Comparison of ENCODE assay signal across 8 cellular contexts in genomic region chr9:38619556-38620447, GRCh38. TPM values are rescaled to one million over a fixed set of nuclear protein-coding genes. Genes with fewer than 3 reads are reported as not detected.
DNase-seq lines count a peak whose midpoint lies in the region; ATAC-seq and TF ChIP-seq lines count a peak whose summit lies in the region.

No MANE protein-coding gene starts in this region.

- H3K27ac ChIP-seq in esophagus squamous epithelium (peak overlapping the region; percentile 14 to 61 (median 38)), neural progenitor cell (no peak overlapping the region)

- ATAC-seq in activated CD8-positive, alpha-beta T cell treated with anti-CD3 and anti-CD28 coated beads, Interleukin-2, amount 10 ng/mL, durations not matched to agents 7 days and 5 days: no peak
- ATAC-seq in HG02678 (IDR thresholded peaks at IDR 0.05; ENCODE audit: unreplicated experiment) (no peak), GM19452 (IDR thresholded peaks at IDR 0.05; ENCODE audit: unreplicated experiment) (no peak)

- H3K4me1 Mint-ChIP-seq in activated CD8-positive, alpha-beta T cell treated with anti-CD3 and anti-CD28 coated beads, Interleukin-2, amount 10 ng/mL, durations not matched to agents 7 days and 5 days (ENCODE audit: low read depth): peaks cover 16% of the 10 kb centered on the region
- peaks cover 9% of the 10 kb centered on the region for H3K4me1 Mint-ChIP-seq in neural progenitor cell

- H3K27me3 ChIP-seq in esophagus squamous epithelium (peaks cover 0 to 76% (median 8%) of the 10 kb centered on the region in 4 donors), neural progenitor cell (peaks cover 50% of the 10 kb centered on the region)

- H3K4me2 ChIP-seq in neural progenitor cell: peak overlapping the region; percentile 89

- no peaks in the 10 kb centered on the region for H3K79me2 ChIP-seq in neural progenitor cell (ENCODE audit: low read depth)

- CTCF ChIA-PET in activated CD8-positive, alpha-beta T cell treated with anti-CD3 and anti-CD28 coated beads, Interleukin-2, amount 10 ng/mL, durations not matched to agents 7 days and 5 days (lab: Charles Lee): interaction anchor here (0.9 to 1.2 kb wide), 2 partner anchors 53 to 86 kb away, joined by 3 read pairs; no protein-coding TSS in a partner anchor

- no peak overlapping the region for H3K9ac ChIP-seq in neural progenitor cell

- H3F3A ChIP-seq in neural progenitor cell (ENCODE audit: low read depth): peaks cover 14% of the 10 kb centered on the region

- no peaks in the 10 kb centered on the region for H4K20me1 ChIP-seq in neural progenitor cell (ENCODE audit: low read depth)

- TF ChIP-seq CTCF in esophagus squamous epithelium (IDR thresholded peaks at IDR 0.05): no peak
- TF ChIP-seq CTCF in neural progenitor cell (IDR thresholded peaks at IDR 0.05): no peak

- peaks cover 0 to 7% (median 4%) of the 10 kb centered on the region in 3 donors for H3K9me3 ChIP-seq in esophagus squamous epithelium
- H3K9me3 ChIP-seq in neural progenitor cell (ENCODE audit: low read depth): peaks cover 11% of the 10 kb centered on the region

- peak overlapping the region; percentile 69 for H3K4me3 Mint-ChIP-seq in activated CD8-positive, alpha-beta T cell treated with anti-CD3 and anti-CD28 coated beads, Interleukin-2, amount 10 ng/mL, durations not matched to agents 7 days and 5 days
- H3K4me3 Mint-ChIP-seq in neural progenitor cell: peak overlapping the region; percentile 94

- H2AFZ ChIP-seq in neural progenitor cell (replicated peaks): peak overlapping the region; percentile 100

- intact Hi-C loops in esophagus squamous epithelium (cut with DNase I): no loop called here

- no peak overlapping the region for H3K27ac Mint-ChIP-seq in activated CD8-positive, alpha-beta T cell treated with anti-CD3 and anti-CD28 coated beads, Interleukin-2, amount 10 ng/mL, durations not matched to agents 7 days and 5 days
- no peak overlapping the region for H3K27ac Mint-ChIP-seq in neural progenitor cell

- H3K36me3 ChIP-seq in esophagus squamous epithelium (no peaks in the 10 kb centered on the region), neural progenitor cell (peaks cover 9% of the 10 kb centered on the region)

- no peak for TF ChIP-seq POLR2A in esophagus squamous epithelium (IDR thresholded peaks at IDR 0.05)

- peaks cover 49% of the 10 kb centered on the region for H3K27me3 Mint-ChIP-seq in activated CD8-positive, alpha-beta T cell treated with anti-CD3 and anti-CD28 coated beads, Interleukin-2, amount 10 ng/mL, durations not matched to agents 7 days and 5 days (ENCODE audit: low read depth)
- peaks cover 19% of the 10 kb centered on the region for H3K27me3 Mint-ChIP-seq in neural progenitor cell (ENCODE audit: insufficient read depth, low read depth)

- H3K4me3 ChIP-seq in esophagus squamous epithelium (peak overlapping the region; percentile 39 to 70 (median 60)), neural progenitor cell (peak overlapping the region; percentile 77)

- peak; percentile 5 for DNase-seq in NCI-H510A treated with DMSO at 0.1 percent for 48 hours (lab: John Stamatoyannopoulos, UW)
- no peak for DNase-seq in NCI-H510A (lab: John Stamatoyannopoulos, UW)
- no peak for DNase-seq in activated CD8-positive, alpha-beta T cell treated with anti-CD3 and anti-CD28 coated beads, Interleukin-2, amount 10 ng/mL, durations not matched to agents 7 days and 5 days
- no peak for DNase-seq in esophagus squamous epithelium (lab: John Stamatoyannopoulos, UW)
- peak; percentile 52 for DNase-seq in neural progenitor cell (ENCODE audit: low spot score)
- no peak for DNase-seq in D341Med (ENCODE audit: low spot score)

- no peaks in the 10 kb centered on the region for H3K36me3 Mint-ChIP-seq in activated CD8-positive, alpha-beta T cell treated with anti-CD3 and anti-CD28 coated beads, Interleukin-2, amount 10 ng/mL, durations not matched to agents 7 days and 5 days (ENCODE audit: low read depth)
- H3K36me3 Mint-ChIP-seq in neural progenitor cell: peaks cover 6% of the 10 kb centered on the region

- H3K9me3 Mint-ChIP-seq in activated CD8-positive, alpha-beta T cell treated with anti-CD3 and anti-CD28 coated beads, Interleukin-2, amount 10 ng/mL, durations not matched to agents 7 days and 5 days (ENCODE audit: insufficient read depth): peaks cover 6% of the 10 kb centered on the region
- H3K9me3 Mint-ChIP-seq in neural progenitor cell: peaks cover 16% of the 10 kb centered on the region

- WGBS in esophagus squamous epithelium, 2 donors: 5% methylated on average over 20 to 26 of the region's 58 CpGs

- POLR2A ChIA-PET in activated CD8-positive, alpha-beta T cell treated with anti-CD3 and anti-CD28 coated beads, Interleukin-2, amount 10 ng/mL, durations not matched to agents 7 days and 5 days (lab: Charles Lee): no interaction called here

- H3K4me1 ChIP-seq in esophagus squamous epithelium (peaks cover 24 to 34% (median 26%) of the 10 kb centered on the region in 3 donors), neural progenitor cell (peaks cover 12% of the 10 kb centered on the region)

RNA-seq across cellular contexts. Expression of gene ANKRD18A, which starts 0.6 kb away (rescaled TPM):
- under 1 TPM; 0.08 to 0.11 TPM for total RNA-seq in activated CD8-positive, alpha-beta T cell treated with anti-CD3 and anti-CD28 coated beads, Interleukin-2, amount 10 ng/mL, durations not matched to agents 7 days and 5 days
- total RNA-seq in esophagus squamous epithelium: 1 to 10 TPM in 2 of 4 donors, under 1 TPM in 2; 0.29 to 1.9 (median 1.0) TPM
- total RNA-seq in neural progenitor cell (ENCODE audit: low replicate concordance): 2.3 and 3.0 TPM in 2 replicates

Comparison
In these comparisons a context has a peak if more than half of its experiments do, and no peak if none do; other contexts are left out.
1. DNase-seq: peak in NCI-H510A treated with DMSO at 0.1 percent for 48 hours (single experiment) and neural progenitor cell (single experiment); none in NCI-H510A (single experiment), activated CD8-positive, alpha-beta T cell treated with anti-CD3 and anti-CD28 coated beads, Interleukin-2, amount 10 ng/mL, durations not matched to agents 7 days and 5 days (single experiment), esophagus squamous epithelium (single experiment) and D341Med (single experiment).